1 cellular context compared by ENCODE assay signal in the genomic region with DNA sequence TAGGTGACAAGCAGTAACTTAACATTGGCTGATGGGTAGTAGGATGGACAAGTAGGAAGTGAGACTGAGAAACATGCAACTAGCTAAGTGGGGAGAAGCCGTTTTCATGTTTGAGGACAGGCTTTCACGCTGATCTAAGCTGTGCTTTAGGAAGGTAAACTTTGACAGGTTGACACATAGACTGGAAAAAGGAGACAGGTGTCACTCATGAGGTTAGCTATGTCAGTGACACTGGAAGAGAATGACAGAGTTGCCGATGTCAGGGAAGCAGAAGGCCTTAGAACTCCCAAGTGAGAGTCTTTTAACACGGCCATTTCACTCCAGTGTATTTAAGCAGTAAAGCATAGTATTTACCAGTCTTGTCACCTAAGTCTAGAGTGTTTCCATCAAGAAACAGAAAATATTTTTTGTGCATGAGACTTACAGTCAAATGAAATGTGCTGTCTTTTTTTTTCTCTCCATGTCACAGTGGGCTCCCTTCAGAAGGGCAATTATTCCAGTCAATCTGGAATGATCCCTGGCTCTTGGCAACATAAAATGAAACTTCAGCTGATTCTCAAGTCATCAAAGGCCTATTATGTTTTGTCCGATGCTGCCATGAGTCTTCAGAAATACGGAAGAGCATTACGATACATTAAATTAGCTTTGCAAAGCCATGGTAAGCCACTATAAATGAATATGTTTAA.
A peak's percentile ranks its signal among the peaks of the same experiment; 100 is the strongest.
TF ChIP-seq lines count a peak whose summit lies in the region.

No MANE protein-coding gene starts in this region.

TF ChIP-seq in neural cell, 6 proteins besides CTCF, POLR2A, EP300 and RAD21 (continued from another document):
- TF ChIP-seq POLR2AphosphoS5 (IDR thresholded peaks at IDR 0.05) (peak; percentile 95), TAF1 (IDR thresholded peaks at IDR 0.05; ENCODE audit: low read depth) (no peak), SMC3 (conservative IDR thresholded peaks at IDR 0.05; ENCODE audit: poor library complexity) (peak; percentile 44)
